ENCODE assay signal across 35 cellular contexts in the genomic region with DNA sequence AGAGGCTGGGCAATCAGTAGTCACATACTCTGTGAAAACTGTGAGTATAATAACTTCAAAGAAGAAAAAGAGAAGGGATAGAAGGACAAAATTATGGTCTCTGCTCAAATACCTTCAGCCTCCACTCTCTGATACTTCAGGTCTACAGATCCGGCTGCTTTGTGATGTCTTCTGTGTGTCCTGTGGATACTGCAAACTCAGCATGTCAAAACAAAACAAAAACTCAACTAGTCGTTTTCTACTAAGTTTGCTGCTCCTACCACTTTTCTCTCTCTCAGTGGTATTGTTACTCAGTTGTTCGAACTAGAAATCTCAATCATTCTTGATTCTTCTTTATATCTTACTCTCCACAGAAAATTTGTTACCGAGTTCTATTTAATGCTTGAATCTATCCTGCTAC.
"Had no signal": no experiment of that assay in that cellular context is flagged by ENCODE, and none has a peak within 500 bp of the region (broad histone marks: within the 10 kb centered on the region; RNA-seq: fewer than 3 reads in every experiment).

No MANE protein-coding gene starts in this region.

- ATAC-seq: activated CD4-positive, alpha-beta T cell treated with anti-CD3 and anti-CD28 coated beads for 36 hours; activated CD4-positive, CD25-positive, alpha-beta regulatory T cell treated with anti-CD3 and anti-CD28 coated beads, Interleukin-2, amount 50 U/mL, for 24 hours; activated CD8-positive, alpha-beta memory T cell treated with anti-CD3 and anti-CD28 coated beads, Interleukin-2, amount 10 ng/mL, durations not matched to agents 7 days and 5 days; activated CD8-positive, alpha-beta T cell treated with anti-CD3 and anti-CD28 coated beads, Interleukin-2, amount 10 ng/mL, durations not matched to agents 7 days and 5 days; activated naive CD8-positive, alpha-beta T cell treated with anti-CD3 and anti-CD28 coated beads, Interleukin-2, amount 50 U/mL, for 24 hours; T-helper 17 cell had no signal

- H3K4me1 Mint-ChIP-seq: activated CD4-positive, alpha-beta memory T cell treated with anti-CD3 and anti-CD28 coated beads, Interleukin-2, amount 10 ng/mL, durations not matched to agents 7 days and 5 days; activated CD4-positive, alpha-beta T cell treated with anti-CD3 and anti-CD28 coated beads for 36 hours; activated naive CD4-positive, alpha-beta T cell treated with anti-CD3 and anti-CD28 coated beads, Interleukin-2, amount 10 ng/mL, durations not matched to agents 7 days and 5 days; activated naive CD4-positive, alpha-beta T cell treated with anti-CD3 and anti-CD28 coated beads, Interleukin-2, amount 50 U/mL, for 24 hours; activated naive CD8-positive, alpha-beta T cell treated with anti-CD3 and anti-CD28 coated beads, Interleukin-2, amount 50 U/mL, for 24 hours; T-helper 17 cell had no signal

- H3K27me3 ChIP-seq: ascending aorta, cardiac muscle cell had no signal

- FAIRE-seq: bronchial epithelial cell, colon, TTC549 had no signal

- H3K27ac Mint-ChIP-seq: activated CD4-positive, alpha-beta memory T cell treated with anti-CD3 and anti-CD28 coated beads, Interleukin-2, amount 10 ng/mL, durations not matched to agents 7 days and 5 days; activated CD4-positive, alpha-beta T cell treated with anti-CD3 and anti-CD28 coated beads for 36 hours; activated CD4-positive, alpha-beta T cell treated with anti-CD3 and anti-CD28 coated beads, Interleukin-2, amount 10 ng/mL, durations not matched to agents 7 days and 5 days; activated CD8-positive, alpha-beta memory T cell treated with anti-CD3 and anti-CD28 coated beads, Interleukin-2, amount 10 ng/mL, durations not matched to agents 7 days and 5 days; activated CD8-positive, alpha-beta T cell treated with anti-CD3 and anti-CD28 coated beads, Interleukin-2, amount 10 ng/mL, durations not matched to agents 7 days and 5 days; activated naive CD4-positive, alpha-beta T cell treated with anti-CD3 and anti-CD28 coated beads, Interleukin-2, amount 10 ng/mL, durations not matched to agents 7 days and 5 days; activated naive CD4-positive, alpha-beta T cell treated with anti-CD3 and anti-CD28 coated beads, Interleukin-2, amount 50 U/mL, for 24 hours; activated naive CD8-positive, alpha-beta T cell; activated naive CD8-positive, alpha-beta T cell treated with anti-CD3 and anti-CD28 coated beads, Interleukin-2, amount 10 ng/mL, durations not matched to agents 7 days and 5 days; activated naive CD8-positive, alpha-beta T cell treated with anti-CD3 and anti-CD28 coated beads, Interleukin-2, amount 50 U/mL, for 24 hours; activated T-cell treated with anti-CD3 and anti-CD28 coated beads, Interleukin-2, amount 50 U/mL, for 24 hours; activated T-helper 2 cell treated with anti-CD3 and anti-CD28 coated beads, Interferon-gamma antibody, Interleukin-2, Interleukin-4, amounts not matched to agents 10 μg/mL and 5 μg/mL and 100 μg/mL, durations not matched to agents 14 hours and 24 hours and 36 hours; brain; T-helper 17 cell had no signal

- H3K36me3 ChIP-seq: ascending aorta, cardiac muscle cell had no signal

- H3K9me3 ChIP-seq: ascending aorta had no signal

- H3K9me3 Mint-ChIP-seq: activated CD4-positive, alpha-beta memory T cell treated with anti-CD3 and anti-CD28 coated beads, Interleukin-2, amount 10 ng/mL, durations not matched to agents 7 days and 5 days; activated CD4-positive, alpha-beta T cell treated with anti-CD3 and anti-CD28 coated beads, Interleukin-2, amount 10 ng/mL, durations not matched to agents 7 days and 5 days; activated naive CD4-positive, alpha-beta T cell treated with anti-CD3 and anti-CD28 coated beads, Interleukin-2, amount 10 ng/mL, durations not matched to agents 7 days and 5 days; activated naive CD4-positive, alpha-beta T cell treated with anti-CD3 and anti-CD28 coated beads, Interleukin-2, amount 50 U/mL, for 24 hours; activated naive CD8-positive, alpha-beta T cell treated with anti-CD3 and anti-CD28 coated beads, Interleukin-2, amount 50 U/mL, for 24 hours; activated T-cell treated with anti-CD3 and anti-CD28 coated beads, Interleukin-2, amount 50 U/mL, for 24 hours; activated T-helper 2 cell treated with anti-CD3 and anti-CD28 coated beads, Interferon-gamma antibody, Interleukin-2, Interleukin-4, amounts not matched to agents 10 μg/mL and 5 μg/mL and 100 μg/mL, durations not matched to agents 14 hours and 24 hours and 36 hours had no signal

- H3K4me3 Mint-ChIP-seq: activated CD4-positive, alpha-beta memory T cell treated with anti-CD3 and anti-CD28 coated beads, Interleukin-2, amount 10 ng/mL, durations not matched to agents 7 days and 5 days; activated CD4-positive, alpha-beta T cell treated with anti-CD3 and anti-CD28 coated beads for 36 hours; activated CD4-positive, alpha-beta T cell treated with anti-CD3 and anti-CD28 coated beads, Interleukin-2, amount 10 ng/mL, durations not matched to agents 7 days and 5 days; activated CD8-positive, alpha-beta memory T cell treated with anti-CD3 and anti-CD28 coated beads, Interleukin-2, amount 10 ng/mL, durations not matched to agents 7 days and 5 days; activated CD8-positive, alpha-beta T cell treated with anti-CD3 and anti-CD28 coated beads, Interleukin-2, amount 10 ng/mL, durations not matched to agents 7 days and 5 days; activated naive CD4-positive, alpha-beta T cell treated with anti-CD3 and anti-CD28 coated beads, Interleukin-2, amount 10 ng/mL, durations not matched to agents 7 days and 5 days; activated naive CD4-positive, alpha-beta T cell treated with anti-CD3 and anti-CD28 coated beads, Interleukin-2, amount 50 U/mL, for 24 hours; activated naive CD8-positive, alpha-beta T cell; activated naive CD8-positive, alpha-beta T cell treated with anti-CD3 and anti-CD28 coated beads, Interleukin-2, amount 10 ng/mL, durations not matched to agents 7 days and 5 days; activated naive CD8-positive, alpha-beta T cell treated with anti-CD3 and anti-CD28 coated beads, Interleukin-2, amount 50 U/mL, for 24 hours; activated T-cell treated with anti-CD3 and anti-CD28 coated beads, Interleukin-2, amount 50 U/mL, for 24 hours; brain; T-helper 17 cell had no signal

- H3K4me3 ChIP-seq: ascending aorta, cardiac muscle cell had no signal

- H3K27me3 Mint-ChIP-seq: activated CD4-positive, alpha-beta memory T cell treated with anti-CD3 and anti-CD28 coated beads, Interleukin-2, amount 10 ng/mL, durations not matched to agents 7 days and 5 days; activated CD4-positive, alpha-beta T cell treated with anti-CD3 and anti-CD28 coated beads, Interleukin-2, amount 10 ng/mL, durations not matched to agents 7 days and 5 days; activated naive CD4-positive, alpha-beta T cell treated with anti-CD3 and anti-CD28 coated beads, Interleukin-2, amount 10 ng/mL, durations not matched to agents 7 days and 5 days; activated naive CD8-positive, alpha-beta T cell treated with anti-CD3 and anti-CD28 coated beads, Interleukin-2, amount 50 U/mL, for 24 hours; brain; T-helper 17 cell had no signal

- DNase-seq: activated CD4-positive, alpha-beta memory T cell treated with anti-CD3 and anti-CD28 coated beads, Interleukin-2, amount 10 ng/mL, durations not matched to agents 7 days and 5 days; activated CD4-positive, alpha-beta T cell treated with anti-CD3 and anti-CD28 coated beads for 1 hour; activated CD4-positive, alpha-beta T cell treated with anti-CD3 and anti-CD28 coated beads for 36 hours; activated CD4-positive, alpha-beta T cell treated with anti-CD3 and anti-CD28 coated beads for 48 hours; activated CD4-positive, alpha-beta T cell treated with anti-CD3 and anti-CD28 coated beads, Interleukin-2, amount 10 ng/mL, durations not matched to agents 7 days and 5 days; activated CD4-positive, alpha-beta T cell treated with anti-CD3 and anti-CD28 coated beads, Interleukin-2, amount 50 U/mL, for 48 hours; activated CD4-positive, CD25-positive, alpha-beta regulatory T cell; activated CD8-positive, alpha-beta memory T cell treated with anti-CD3 and anti-CD28 coated beads for 24 hours; activated CD8-positive, alpha-beta memory T cell treated with anti-CD3 and anti-CD28 coated beads, Interleukin-2, amount 10 ng/mL, durations not matched to agents 7 days and 5 days; activated CD8-positive, alpha-beta memory T cell treated with anti-CD3 and anti-CD28 coated beads, Interleukin-2, amount 50 U/mL, for 48 hours; activated CD8-positive, alpha-beta T cell treated with anti-CD3 and anti-CD28 coated beads, Interleukin-2, amount 10 ng/mL, durations not matched to agents 7 days and 5 days; activated effector memory CD4-positive, alpha-beta T cell treated with Interleukin-2 at 50 U/mL for 16 hours; activated gamma-delta T cell; activated naive CD4-positive, alpha-beta T cell treated with anti-CD3 and anti-CD28 coated beads, Interleukin-2, amount 10 ng/mL, durations not matched to agents 7 days and 5 days; activated naive CD4-positive, alpha-beta T cell treated with Interleukin-2 at 50 U/mL for 16 hours; activated naive CD8-positive, alpha-beta T cell treated with anti-CD3 and anti-CD28 coated beads, Interleukin-2, amount 10 ng/mL, durations not matched to agents 7 days and 5 days; activated naive CD8-positive, alpha-beta T cell treated with anti-CD3 and anti-CD28 coated beads, Interleukin-2, amount 50 U/mL, for 24 hours; activated T-cell treated with anti-CD3 and anti-CD28 coated beads, Interleukin-2, amount 50 U/mL, for 24 hours; activated T-cell treated with anti-CD3 and anti-CD28 coated beads, Interleukin-2, amount 50 U/mL, for 48 hours; amygdala; anterior cingulate cortex; central memory CD4-positive, alpha-beta T cell; T-helper 17 cell; T-helper 9 cell had no signal

- H3K36me3 Mint-ChIP-seq: activated CD8-positive, alpha-beta memory T cell treated with anti-CD3 and anti-CD28 coated beads, Interleukin-2, amount 10 ng/mL, durations not matched to agents 7 days and 5 days; activated naive CD4-positive, alpha-beta T cell treated with anti-CD3 and anti-CD28 coated beads, Interleukin-2, amount 10 ng/mL, durations not matched to agents 7 days and 5 days; activated naive CD4-positive, alpha-beta T cell treated with anti-CD3 and anti-CD28 coated beads, Interleukin-2, amount 50 U/mL, for 24 hours; activated naive CD8-positive, alpha-beta T cell; activated naive CD8-positive, alpha-beta T cell treated with anti-CD3 and anti-CD28 coated beads, Interleukin-2, amount 10 ng/mL, durations not matched to agents 7 days and 5 days had no signal

- H3K27ac ChIP-seq: ascending aorta, cardiac muscle cell, VCaP had no signal
